Comparison of ENCODE assay signal across 20 cellular contexts in genomic region chr1:39917825-39918224, GRCh38. TPM values are rescaled to one million over a fixed set of nuclear protein-coding genes. Genes with fewer than 3 reads are reported as not detected.
DNase-seq lines count a peak whose midpoint lies in the region; ATAC-seq and TF ChIP-seq lines count a peak whose summit lies in the region.
"Had no signal": no experiment of that assay in that cellular context is flagged by ENCODE, and none has a peak within 500 bp of the region (broad histone marks: within the 10 kb centered on the region; RNA-seq: fewer than 3 reads in every experiment).

No MANE protein-coding gene starts in this region.

- H3K9me3 Mint-ChIP-seq in H9, result peaks cover 2 to 4% of the 10 kb centered on the region in 2 experiments; a peak in 2 of 5 replicates
- H3K9me3 Mint-ChIP-seq: activated B cell treated with CpG ODN at 0.5 μM for 24 hours; activated naive CD8-positive, alpha-beta T cell treated with anti-CD3 and anti-CD28 coated beads, Interleukin-2, amount 10 ng/mL, durations not matched to agents 7 days and 5 days; CD8-positive, alpha-beta memory T cell had no signal

- H3T11ph ChIP-seq in H9 (ENCODE audit: low read length), result no peak overlapping the region

- H4K20me1 ChIP-seq in H9 (ENCODE audit: control insufficient read depth, insufficient read depth, insufficient read length), result no peaks in the 10 kb centered on the region

- no peak overlapping the region for H3K23ac ChIP-seq in H9 (ENCODE audit: insufficient read length, low read depth, low read length)

- no peak overlapping the region for H2BK15ac ChIP-seq in H9 (ENCODE audit: low read depth, low read length)

- TF ChIP-seq CTCF in AG10803 (conservative IDR thresholded peaks at IDR 0.05; ENCODE audit: low read length), result peak; percentile 27; the same call in 1 of the 2 replicates
- TF ChIP-seq CTCF in H9 (conservative IDR thresholded peaks at IDR 0.05), result peak; percentile 42; the same call in 2 of the 3 replicates
- TF ChIP-seq CTCF in WI38 (IDR thresholded peaks at IDR 0.05; ENCODE audit: low read depth, low read length), result 0 out of 2 replicates have a peak, but pooled peaks have one; percentile 5
- TF ChIP-seq CTCF in foreskin fibroblast (IDR thresholded peaks at IDR 0.05; ENCODE audit: low read depth, low read length), result peak; percentile 7
- no peak for TF ChIP-seq CTCF in upper lobe of right lung (IDR thresholded peaks at IDR 0.05)

- H3K4me3 ChIP-seq in AG10803 (ENCODE audit: low read length), result no peak overlapping the region
- no peak overlapping the region for H3K4me3 ChIP-seq in WI38 (ENCODE audit: low read depth, low read length)
- no peak overlapping the region for H3K4me3 ChIP-seq in foreskin fibroblast (ENCODE audit: low read depth in 1 of 2, low read length in 2 of 2)
- H3K4me3 ChIP-seq in upper lobe of right lung, result no peak overlapping the region
- H3K4me3 ChIP-seq: tibial artery had no signal

- no peak overlapping the region for H2BK120ac ChIP-seq in H9 (ENCODE audit: low read depth, low read length, poor library complexity, severe bottlenecking)

- H3K9ac ChIP-seq in H9 (ENCODE audit: extremely low read depth, insufficient read length, low read length), result no peak overlapping the region

- no peak overlapping the region for H2BK12ac ChIP-seq in H9 (ENCODE audit: insufficient read length, low read depth, low read length)

- H3K27ac ChIP-seq in H9 (ENCODE audit: insufficient read length, low read depth, low read length) (no peak overlapping the region), upper lobe of right lung (no peak overlapping the region)
- H3K27ac ChIP-seq: tibial artery had no signal

- no peak overlapping the region for H3K14ac ChIP-seq in H9 (ENCODE audit: insufficient read depth, low read length)

- H3K27ac Mint-ChIP-seq in H9, result no peak overlapping the region; a peak in 1 of 7 replicates
- H3K27ac Mint-ChIP-seq: activated B cell treated with CpG ODN at 0.5 μM for 24 hours; activated CD8-positive, alpha-beta T cell treated with anti-CD3 and anti-CD28 coated beads, Interleukin-2, amount 10 ng/mL, durations not matched to agents 7 days and 5 days; activated naive CD8-positive, alpha-beta T cell treated with anti-CD3 and anti-CD28 coated beads, Interleukin-2, amount 10 ng/mL, durations not matched to agents 7 days and 5 days; CD8-positive, alpha-beta memory T cell had no signal

- peaks cover 0 to 2% (median 1%) of the 10 kb centered on the region in 3 experiments; a peak in 2 of 7 replicates for H3K36me3 Mint-ChIP-seq in H9 (ENCODE audit: insufficient read depth in 1 of 3, low read depth in 3 of 3)
- H3K36me3 Mint-ChIP-seq: activated naive CD8-positive, alpha-beta T cell treated with anti-CD3 and anti-CD28 coated beads, Interleukin-2, amount 10 ng/mL, durations not matched to agents 7 days and 5 days; CD8-positive, alpha-beta memory T cell had no signal

- peaks cover 2% of the 10 kb centered on the region for H3K23me2 ChIP-seq in H9 (ENCODE audit: insufficient read length, low read depth, low read length, poor library complexity, severe bottlenecking)

- ATAC-seq in GM21528 (IDR thresholded peaks at IDR 0.05; ENCODE audit: low FRiP score, unreplicated experiment) (no peak), upper lobe of right lung (no peak), HG03469 (IDR thresholded peaks at IDR 0.05; ENCODE audit: unreplicated experiment) (no peak)
- ATAC-seq: activated CD8-positive, alpha-beta T cell treated with anti-CD3 and anti-CD28 coated beads, Interleukin-2, amount 10 ng/mL, durations not matched to agents 7 days and 5 days; esophagus mucosa had no signal

- H3K18ac ChIP-seq in H9 (ENCODE audit: insufficient read length, low read depth, low read length), result no peak overlapping the region

- DNase-seq in AG10803 (ENCODE audit: low read depth), result peak; percentile 13
- DNase-seq in H9, result peak; percentile 45
- DNase-seq in foreskin fibroblast, result no peak
- DNase-seq in foreskin melanocyte, result no peak
- DNase-seq in upper lobe of right lung, result no peak
- DNase-seq: activated B cell treated with CpG ODN at 0.5 μM for 24 hours; activated CD8-positive, alpha-beta T cell treated with anti-CD3 and anti-CD28 coated beads, Interleukin-2, amount 10 ng/mL, durations not matched to agents 7 days and 5 days; activated naive CD8-positive, alpha-beta T cell treated with anti-CD3 and anti-CD28 coated beads, Interleukin-2, amount 10 ng/mL, durations not matched to agents 7 days and 5 days; activated T-cell treated with anti-CD3 and anti-CD28 coated beads, Interleukin-2, amount 50 U/mL, for 48 hours; CD8-positive, alpha-beta memory T cell; DMS79 treated with DMSO at 0.1 percent for 48 hours; glutamatergic neuron; Kasumi-1; Right ventricle myocardium superior; stimulated activated naive CD4-positive, alpha-beta T cell treated with Interleukin-2 at 50 U/mL for 16 hours; tibial artery had no signal

- intact Hi-C loops in upper lobe of right lung (cut with DNase I), result loop anchor here (10.0 kb wide), 1 partner anchor 47 kb away; no protein-coding TSS in a partner anchor

- H4K5ac ChIP-seq in H9 (ENCODE audit: insufficient read length, low read depth, low read length), result no peak overlapping the region

- H3K79me1 ChIP-seq in H9 (ENCODE audit: insufficient read depth, low read depth, low read length, poor library complexity, severe bottlenecking), result no peaks in the 10 kb centered on the region

- peaks cover 16% of the 10 kb centered on the region for H3K27me3 Mint-ChIP-seq in H9 (ENCODE audit: low read depth)
- H3K27me3 Mint-ChIP-seq: activated B cell treated with CpG ODN at 0.5 μM for 24 hours had no signal

- no peak overlapping the region for H4K91ac ChIP-seq in H9 (ENCODE audit: insufficient read length, low read depth, low read length)

- WGBS in H9 (ENCODE audit: extremely low coverage, insufficient read length, low lambda C conversion rate), result no CpG with 5 or more reads among the region's 2 CpGs

- no peak overlapping the region for H3K4ac ChIP-seq in H9 (ENCODE audit: low read depth, low read length)

- H2BK5ac ChIP-seq in H9 (ENCODE audit: insufficient read length, low read length), result no peak overlapping the region

- H3K4me1 ChIP-seq in H9 (ENCODE audit: insufficient read depth, low read length) (peaks cover 6% of the 10 kb centered on the region; the same call in 1 of the 2 replicates), upper lobe of right lung (no peaks in the 10 kb centered on the region)
- H3K4me1 ChIP-seq: tibial artery had no signal

- H3K27me3 ChIP-seq in H9 (ENCODE audit: insufficient read depth, low read length), result no peaks in the 10 kb centered on the region
- H3K27me3 ChIP-seq in upper lobe of right lung, result no peaks in the 10 kb centered on the region

- no peak overlapping the region for H4K8ac ChIP-seq in H9 (replicated peaks; ENCODE audit: insufficient read length, low read depth, low read length)

- no peak overlapping the region; a peak in 1 of 5 replicates for H3K4me3 Mint-ChIP-seq in H9
- H3K4me3 Mint-ChIP-seq: activated B cell treated with CpG ODN at 0.5 μM for 24 hours; activated CD8-positive, alpha-beta T cell treated with anti-CD3 and anti-CD28 coated beads, Interleukin-2, amount 10 ng/mL, durations not matched to agents 7 days and 5 days; activated naive CD8-positive, alpha-beta T cell treated with anti-CD3 and anti-CD28 coated beads, Interleukin-2, amount 10 ng/mL, durations not matched to agents 7 days and 5 days; CD8-positive, alpha-beta memory T cell had no signal

- no peak overlapping the region for H2AK5ac ChIP-seq in H9 (ENCODE audit: insufficient read length, low read length)

- no peaks in the 10 kb centered on the region for H3K9me3 ChIP-seq in H9 (ENCODE audit: control insufficient read depth, low read depth, low read length)
- H3K9me3 ChIP-seq in upper lobe of right lung, result no peaks in the 10 kb centered on the region
- H3K9me3 ChIP-seq: tibial artery had no signal

- no peaks in the 10 kb centered on the region for H3K79me2 ChIP-seq in H9 (ENCODE audit: insufficient read depth, low read length)

- H3K4me2 ChIP-seq in H9 (ENCODE audit: insufficient read depth, insufficient read length, low read length), result no peak overlapping the region

- H3K36me3 ChIP-seq in upper lobe of right lung, result no peaks in the 10 kb centered on the region
- H3K36me3 ChIP-seq: tibial artery had no signal

- no peak overlapping the region for H2BK20ac ChIP-seq in H9 (ENCODE audit: low read depth, low read length, poor library complexity, severe bottlenecking)

- no peak overlapping the region for H3K56ac ChIP-seq in H9 (ENCODE audit: insufficient read length, low read depth, low read length)

- peaks cover 14 to 17% of the 10 kb centered on the region in 2 experiments for H3K4me1 Mint-ChIP-seq in H9

- H2AFZ ChIP-seq in H9 (ENCODE audit: low read length), result no peak overlapping the region

RNA-seq across cellular contexts. Expression of gene MYCL, which starts 16.1 kb away (rescaled TPM):
- total RNA-seq in H9 (2021), result 17.6 and 18.4 TPM in 2 replicates
- total RNA-seq in upper lobe of right lung, result 3.6 TPM
- total RNA-seq: activated CD8-positive, alpha-beta T cell treated with anti-CD3 and anti-CD28 coated beads, Interleukin-2, amount 10 ng/mL, durations not matched to agents 7 days and 5 days had no signal

RNA-seq across cellular contexts. Expression of gene TRIT1, which starts 34.5 kb away (rescaled TPM):
- total RNA-seq in H9 (2021), result 25.4 and 28.2 TPM in 2 replicates
- 13.1 TPM for total RNA-seq in upper lobe of right lung

RNA-seq across cellular contexts. Expression of gene MFSD2A, which starts 37.1 kb away (rescaled TPM):
- 18.2 and 19.9 TPM in 2 replicates for total RNA-seq in H9 (2021)
- total RNA-seq in upper lobe of right lung, result 225 TPM

Comparison
In these comparisons a context has a peak if more than half of its experiments do, and no peak if none do; other contexts are left out.
1. DNase-seq: peak in AG10803 (single experiment) and H9 (single experiment); none in foreskin fibroblast (0 of 2), foreskin melanocyte (single experiment) and upper lobe of right lung (single experiment).
2. RNA of gene MFSD2A, which starts 37.1 kb away (total RNA-seq): 225 TPM in upper lobe of right lung (single experiment); 18.2 to 19.9 TPM in H9; every median in the first group is over 10 times any median in the second.